Comparison of ENCODE assay signal across 12 cellular contexts in genomic region chr20:31516651-31517050, GRCh38. TPM values are rescaled to one million over a fixed set of nuclear protein-coding genes. Genes with fewer than 3 reads are reported as not detected.
A peak's percentile ranks its signal among the peaks of the same experiment; 100 is the strongest.
DNase-seq lines count a peak whose midpoint lies in the region; ATAC-seq and TF ChIP-seq lines count a peak whose summit lies in the region.
"Had no signal": no experiment of that assay in that cellular context is flagged by ENCODE, and none has a peak within 500 bp of the region (broad histone marks: within the 10 kb centered on the region; RNA-seq: fewer than 3 reads in every experiment).

No MANE protein-coding gene starts in this region.

- no peaks in the 10 kb centered on the region for H3F3A ChIP-seq in DOHH2 (ENCODE audit: control insufficient read depth, insufficient read depth)

- H3K27ac ChIP-seq in DOHH2 (ENCODE audit: low read depth, low read length): no peak overlapping the region
- peak overlapping the region; percentile 1 for H3K27ac ChIP-seq in lower lobe of right lung
- H3K27ac ChIP-seq: SK-N-MC had no signal

- H3K79me2 ChIP-seq in DOHH2 (ENCODE audit: control insufficient read depth, low read length): peaks cover 73% of the 10 kb centered on the region

- H3K27me3 Mint-ChIP-seq in activated CD8-positive, alpha-beta T cell treated with anti-CD3 and anti-CD28 coated beads, Interleukin-2, amount 10 ng/mL, durations not matched to agents 7 days and 5 days (ENCODE audit: low read depth): no peaks in the 10 kb centered on the region
- H3K27me3 Mint-ChIP-seq: naive thymus-derived CD8-positive, alpha-beta T cell had no signal

- peak overlapping the region; percentile 96 for H3K4me3 ChIP-seq in AG10803 (ENCODE audit: low read length)
- H3K4me3 ChIP-seq in DOHH2 (ENCODE audit: low read length): no peak overlapping the region
- H3K4me3 ChIP-seq in lower lobe of right lung: peak overlapping the region; percentile 100

- ATAC-seq in activated CD8-positive, alpha-beta T cell treated with anti-CD3 and anti-CD28 coated beads, Interleukin-2, amount 10 ng/mL, durations not matched to agents 7 days and 5 days: peak; percentile 3
- ATAC-seq in lower lobe of right lung (no peak), HG02759 (IDR thresholded peaks at IDR 0.05; ENCODE audit: unreplicated experiment) (no peak), GM19467 (IDR thresholded peaks at IDR 0.05; ENCODE audit: unreplicated experiment) (no peak)
- ATAC-seq: naive thymus-derived CD8-positive, alpha-beta T cell; stimulated activated effector memory CD8-positive, alpha-beta T cell treated with anti-CD3 and anti-CD28 coated beads, Interleukin-12 subunit alpha, Interleukin-12 subunit beta, amount 100 ng/mL, for 72 hours had no signal

- no peak overlapping the region for H3K4me3 Mint-ChIP-seq in activated CD8-positive, alpha-beta T cell treated with anti-CD3 and anti-CD28 coated beads, Interleukin-2, amount 10 ng/mL, durations not matched to agents 7 days and 5 days
- H3K4me3 Mint-ChIP-seq: naive thymus-derived CD8-positive, alpha-beta T cell; stimulated activated effector memory CD8-positive, alpha-beta T cell treated with anti-CD3 and anti-CD28 coated beads, Interleukin-12 subunit alpha, Interleukin-12 subunit beta, amount 100 ng/mL, for 72 hours had no signal

- H3K4me2 ChIP-seq in DOHH2 (ENCODE audit: low read length): peak overlapping the region; percentile 85

- TF ChIP-seq CTCF in AG10803 (conservative IDR thresholded peaks at IDR 0.05; ENCODE audit: low read length) (no peak), DOHH2 (IDR thresholded peaks at IDR 0.05; ENCODE audit: low read depth, low read length, poor library complexity, severe bottlenecking) (no peak), lower lobe of right lung (IDR thresholded peaks at IDR 0.05) (no peak)

- POLR2A ChIA-PET in activated CD8-positive, alpha-beta T cell treated with anti-CD3 and anti-CD28 coated beads, Interleukin-2, amount 10 ng/mL, durations not matched to agents 7 days and 5 days (lab: Charles Lee): no interaction called here

- no peaks in the 10 kb centered on the region for H3K9me3 Mint-ChIP-seq in activated CD8-positive, alpha-beta T cell treated with anti-CD3 and anti-CD28 coated beads, Interleukin-2, amount 10 ng/mL, durations not matched to agents 7 days and 5 days (ENCODE audit: insufficient read depth)
- H3K9me3 Mint-ChIP-seq: naive thymus-derived CD8-positive, alpha-beta T cell; stimulated activated effector memory CD8-positive, alpha-beta T cell treated with anti-CD3 and anti-CD28 coated beads, Interleukin-12 subunit alpha, Interleukin-12 subunit beta, amount 100 ng/mL, for 72 hours had no signal

- intact Hi-C loops in lower lobe of right lung (cut with DNase I): no loop called here

- DNase-seq in AG10803 (ENCODE audit: low read depth): no peak
- DNase-seq in activated CD8-positive, alpha-beta T cell treated with anti-CD3 and anti-CD28 coated beads, Interleukin-2, amount 10 ng/mL, durations not matched to agents 7 days and 5 days: peak; percentile 43
- no peak for DNase-seq in lower lobe of right lung
- DNase-seq in NCI-H510A treated with DMSO at 0.1 percent for 48 hours (lab: John Stamatoyannopoulos, UW): no peak
- DNase-seq in NCI-H1694 (lab: John Stamatoyannopoulos, UW): no peak
- DNase-seq: naive thymus-derived CD8-positive, alpha-beta T cell; NCI-H1048 had no signal

- H3K4me1 ChIP-seq in DOHH2 (ENCODE audit: control insufficient read depth, low read length) (peaks cover 26% of the 10 kb centered on the region), lower lobe of right lung (peaks cover 47% of the 10 kb centered on the region)

- no peaks in the 10 kb centered on the region for H3K9me2 ChIP-seq in DOHH2 (replicated peaks; ENCODE audit: control insufficient read depth, low read length)

- peaks cover 12% of the 10 kb centered on the region for H3K36me3 Mint-ChIP-seq in activated CD8-positive, alpha-beta T cell treated with anti-CD3 and anti-CD28 coated beads, Interleukin-2, amount 10 ng/mL, durations not matched to agents 7 days and 5 days (ENCODE audit: low read depth)

- peaks cover 52% of the 10 kb centered on the region for H3K36me3 ChIP-seq in DOHH2 (ENCODE audit: control insufficient read depth, low read length)
- H3K36me3 ChIP-seq in lower lobe of right lung: peaks cover 9% of the 10 kb centered on the region

- H3K27me3 ChIP-seq in DOHH2 (ENCODE audit: control insufficient read depth, low read length): no peaks in the 10 kb centered on the region
- H3K27me3 ChIP-seq in lower lobe of right lung (ENCODE audit: low read depth): no peaks in the 10 kb centered on the region

- CTCF ChIA-PET in activated CD8-positive, alpha-beta T cell treated with anti-CD3 and anti-CD28 coated beads, Interleukin-2, amount 10 ng/mL, durations not matched to agents 7 days and 5 days (lab: Charles Lee): interaction anchor here (1.3 to 1.6 kb wide), 3 partner anchors 14 to 207 kb away, joined by 3 to 11 read pairs (median 6); no protein-coding TSS in a partner anchor

- no peaks in the 10 kb centered on the region for H3K9me3 ChIP-seq in DOHH2 (ENCODE audit: control insufficient read depth, insufficient read depth, low read length)
- H3K9me3 ChIP-seq in lower lobe of right lung: no peaks in the 10 kb centered on the region

- 0 out of 2 replicates have a peak, but pooled peaks cover 3% of the 10 kb centered on the region for H4K20me1 ChIP-seq in DOHH2 (ENCODE audit: control insufficient read depth, insufficient read depth, low read depth, low read length)

- no peak overlapping the region for H3K27ac Mint-ChIP-seq in activated CD8-positive, alpha-beta T cell treated with anti-CD3 and anti-CD28 coated beads, Interleukin-2, amount 10 ng/mL, durations not matched to agents 7 days and 5 days
- H3K27ac Mint-ChIP-seq: naive thymus-derived CD8-positive, alpha-beta T cell; stimulated activated effector memory CD8-positive, alpha-beta T cell treated with anti-CD3 and anti-CD28 coated beads, Interleukin-12 subunit alpha, Interleukin-12 subunit beta, amount 100 ng/mL, for 72 hours had no signal

- peaks cover 18% of the 10 kb centered on the region for H3K4me1 Mint-ChIP-seq in activated CD8-positive, alpha-beta T cell treated with anti-CD3 and anti-CD28 coated beads, Interleukin-2, amount 10 ng/mL, durations not matched to agents 7 days and 5 days (ENCODE audit: low read depth)

RNA-seq across cellular contexts. Expression of gene HM13, which starts 2.4 kb away (rescaled TPM):
- 100 to 1,000 TPM; 117 to 127 TPM for total RNA-seq in activated CD8-positive, alpha-beta T cell treated with anti-CD3 and anti-CD28 coated beads, Interleukin-2, amount 10 ng/mL, durations not matched to agents 7 days and 5 days
- 134 TPM for total RNA-seq in lower lobe of right lung

RNA-seq across cellular contexts. Expression of gene REM1, which starts 41.6 kb away (rescaled TPM):
- not detected for total RNA-seq in activated CD8-positive, alpha-beta T cell treated with anti-CD3 and anti-CD28 coated beads, Interleukin-2, amount 10 ng/mL, durations not matched to agents 7 days and 5 days
- 2.3 TPM for total RNA-seq in lower lobe of right lung
- total RNA-seq: naive thymus-derived CD8-positive, alpha-beta T cell had no signal

RNA-seq across cellular contexts. Expression of gene DEFB124, which starts 41.7 kb away (rescaled TPM):
- not detected for total RNA-seq in activated CD8-positive, alpha-beta T cell treated with anti-CD3 and anti-CD28 coated beads, Interleukin-2, amount 10 ng/mL, durations not matched to agents 7 days and 5 days
- not detected for total RNA-seq in lower lobe of right lung
- total RNA-seq: naive thymus-derived CD8-positive, alpha-beta T cell had no signal
